ENCODE assay signal across 9 cellular contexts in genomic region chr19:51784922-51785690, GRCh38. TPM values are rescaled to one million over a fixed set of nuclear protein-coding genes. Genes with fewer than 3 reads are reported as not detected.
DNase-seq lines count a peak whose midpoint lies in the region; ATAC-seq, FAIRE-seq and TF ChIP-seq lines count a peak whose summit lies in the region.
"Had no signal": no experiment of that assay in that cellular context is flagged by ENCODE, and none has a peak within 500 bp of the region (broad histone marks: within the 10 kb centered on the region; RNA-seq: fewer than 3 reads in every experiment).

No MANE protein-coding gene starts in this region.

- no peaks in the 10 kb centered on the region for H3K36me3 Mint-ChIP-seq in osteocyte (ENCODE audit: unreplicated experiment)

- no peak for DNase-seq in HepG2 (ENCODE audit: low spot score)
- peak; percentile 18 for DNase-seq in activated naive CD8-positive, alpha-beta T cell treated with anti-CD3 and anti-CD28 coated beads, Interleukin-2, amount 50 U/mL, for 16 hours (ENCODE audit: low read depth, low spot score)
- no peak for DNase-seq in vagina (ENCODE audit: extremely low spot score in 2 of 2)
- DNase-seq in osteocyte (ENCODE audit: extremely low spot score, unreplicated experiment), result no peak
- no peak for DNase-seq in NCI-H146 treated with DMSO at 0.1 percent for 48 hours (lab: John Stamatoyannopoulos, UW; ENCODE audit: unreplicated experiment)

- no peaks in the 10 kb centered on the region for H3K4me1 Mint-ChIP-seq in osteocyte (ENCODE audit: unreplicated experiment)

- H3K9me3 Mint-ChIP-seq in osteocyte (ENCODE audit: unreplicated experiment), result peaks cover 7% of the 10 kb centered on the region

- in situ Hi-C loops in HepG2 (cut with HindIII; ENCODE audit: extremely low pct_ligation_motif_present, low pct_unique_long_range_greater_than_20kb), result no loop called here

- H3K36me3 ChIP-seq in liver (ENCODE audit: control insufficient read depth in 4 of 4, insufficient read depth in 3 of 4, low read depth in 1 of 4, low read length in 3 of 4), result no peaks in the 10 kb centered on the region
- H3K36me3 ChIP-seq in HepG2 (replicated peaks in 1 of 2; ENCODE audit: control insufficient read depth in 1 of 2, insufficient read depth in 2 of 2, low read length in 2 of 2), result no peaks in the 10 kb centered on the region
- H3K36me3 ChIP-seq in mucosa of rectum (ENCODE audit: control insufficient read depth in 2 of 2, insufficient read depth in 2 of 2, low read length in 2 of 2), result no peaks in the 10 kb centered on the region
- no peaks in the 10 kb centered on the region for H3K36me3 ChIP-seq in vagina

- 70% methylated on average over 6 of the region's 6 CpGs for WGBS in liver
- WGBS in HepG2 (ENCODE audit: low lambda C conversion rate), result 39% methylated on average over 6 of the region's 6 CpGs

- H3K4me1 ChIP-seq in liver (ENCODE audit: control insufficient read depth in 4 of 4, insufficient read depth in 4 of 4, low read length in 3 of 4) (no peaks in the 10 kb centered on the region), HepG2 (ENCODE audit: insufficient read depth, low read length) (no peaks in the 10 kb centered on the region), mucosa of rectum (ENCODE audit: control insufficient read depth in 2 of 2, insufficient read depth in 2 of 2, low read length in 2 of 2) (no peaks in the 10 kb centered on the region), vagina (no peaks in the 10 kb centered on the region)

- TF ChIP-seq RAD21 in liver (IDR thresholded peaks at IDR 0.05) (no peak), HepG2 (CRISPR knock-in tag; IDR thresholded peaks at IDR 0.05) (no peak)

- H3K9ac ChIP-seq in liver (ENCODE audit: low read depth in 1 of 2, low read length in 2 of 2), result no peak overlapping the region
- H3K9ac ChIP-seq in HepG2 (ENCODE audit: insufficient read depth, low read depth, low read length), result no peak overlapping the region
- H3K9ac ChIP-seq in mucosa of rectum (ENCODE audit: low read depth in 1 of 2, low read length in 2 of 2), result no peak overlapping the region

- H3K27ac ChIP-seq in liver (ENCODE audit: low read depth in 1 of 2, low read length in 2 of 2), result peak overlapping the region; percentile 36 to 40
- no peak overlapping the region for H3K27ac ChIP-seq in HepG2 (ENCODE audit: extremely low read length, insufficient read depth, low read length)
- H3K27ac ChIP-seq in mucosa of rectum (ENCODE audit: low read depth in 2 of 2, low read length in 2 of 2), result peak overlapping the region; percentile 20 to 50
- peak overlapping the region; percentile 24 for H3K27ac ChIP-seq in vagina

- no peaks in the 10 kb centered on the region for H4K20me1 ChIP-seq in HepG2 (ENCODE audit: insufficient read depth, low read length)

- CTCF ChIA-PET in HepG2 (lab: Yijun Ruan, JAX; ENCODE audit: low intra/inter-chr PET ratio, low total read pairs), result no interaction called here

- H3K79me2 ChIP-seq in HepG2 (ENCODE audit: insufficient read depth, low read length), result no peaks in the 10 kb centered on the region

- no TSS peak for BruUV-seq in HepG2 (replicated peaks; lab: Mats Ljungman, UMichigan)

- H3K9me3 ChIP-seq in liver (ENCODE audit: control insufficient read depth in 4 of 4, low read length in 3 of 4), result peaks cover 1 to 8% (median 3%) of the 10 kb centered on the region in 4 donors
- H3K9me3 ChIP-seq in HepG2 (ENCODE audit: low read length), result no peaks in the 10 kb centered on the region; the same call in 1 of the 2 replicates
- no peaks in the 10 kb centered on the region for H3K9me3 ChIP-seq in mucosa of rectum (ENCODE audit: control insufficient read depth in 2 of 2, low read length in 2 of 2)
- H3K9me3 ChIP-seq in vagina, result no peaks in the 10 kb centered on the region

- H3K4me3 ChIP-seq in liver (ENCODE audit: low read depth in 1 of 3, low read length in 3 of 3) (no peak overlapping the region), HepG2 (replicated peaks in 1 of 3; ENCODE audit: insufficient read depth in 1 of 3, low read depth in 2 of 3, low read length in 3 of 3) (no peak overlapping the region), mucosa of rectum (ENCODE audit: low read length in 2 of 2) (no peak overlapping the region), vagina (no peak overlapping the region)

- no peak overlapping the region for H3K4me2 ChIP-seq in HepG2 (ENCODE audit: low read depth, low read length)

- TF ChIP-seq EP300 in HepG2 (IDR thresholded peaks at IDR 0.05; ENCODE audit: low read depth in 2 of 2, low read length in 2 of 2) (no peak), HepG2 (CRISPR knock-in tag; IDR thresholded peaks at IDR 0.05; ENCODE audit: borderline replicate concordance) (no peak)

- no peak overlapping the region for H2AFZ ChIP-seq in HepG2 (ENCODE audit: low read length)

- no peak for FAIRE-seq in HepG2 (lab: Jason Lieb, UNC)
- FAIRE-seq: islet of Langerhans had no signal

- ATAC-seq in HepG2, result no peak
- ATAC-seq in HG02623 (IDR thresholded peaks at IDR 0.05; ENCODE audit: unreplicated experiment), result no peak

- TF ChIP-seq CTCF in liver (IDR thresholded peaks at IDR 0.05; ENCODE audit: low read depth, low read length, missing input control) (no peak), HepG2 (CRISPR knock-in tag; IDR thresholded peaks at IDR 0.05) (no peak), vagina (IDR thresholded peaks at IDR 0.05) (no peak), osteocyte (IDR thresholded peaks at IDR 0.05) (no peak)

- intact Hi-C loops in HepG2 (cut with micrococcal nuclease; ENCODE audit: unreplicated experiment) (no loop called here), vagina (cut with DNase I) (loop anchor here (10.0 kb wide), 1 partner anchor 310 kb away; the partner anchor contains the start of gene CEACAM18)

- no peak overlapping the region for H3K4me3 Mint-ChIP-seq in osteocyte (ENCODE audit: unreplicated experiment)

- H3K27ac Mint-ChIP-seq in osteocyte (ENCODE audit: unreplicated experiment), result no peak overlapping the region

- TF ChIP-seq POLR2A in HepG2 (IDR thresholded peaks at IDR 0.05; ENCODE audit: insufficient read depth in 1 of 2, low read depth in 2 of 2, low read length in 2 of 2) (no peak), vagina (IDR thresholded peaks at IDR 0.05) (no peak)

- H3K27me3 ChIP-seq in liver (ENCODE audit: control insufficient read depth in 4 of 4, insufficient read depth in 4 of 4, low read length in 3 of 4), result no peaks in the 10 kb centered on the region
- no peaks in the 10 kb centered on the region for H3K27me3 ChIP-seq in HepG2 (ENCODE audit: control insufficient read depth in 1 of 2, insufficient read depth in 2 of 2, low read length in 2 of 2)
- no peaks in the 10 kb centered on the region for H3K27me3 ChIP-seq in mucosa of rectum (ENCODE audit: control insufficient read depth in 2 of 2, insufficient read depth in 2 of 2, low read length in 2 of 2)
- no peaks in the 10 kb centered on the region for H3K27me3 ChIP-seq in vagina

- no peaks in the 10 kb centered on the region for H3K27me3 Mint-ChIP-seq in osteocyte (ENCODE audit: unreplicated experiment)

- POLR2A ChIA-PET in HepG2 (lab: Yijun Ruan, JAX), result no interaction called here

RNA-seq across cellular contexts. Expression of gene FPR3, which starts 9.9 kb away (rescaled TPM):
- total RNA-seq in liver (1 to 10 TPM; 3.6 to 7.8 TPM), HepG2 (2016; rRNA removed; fragmentation: Illumina TruSeq; extraction: Trizol) (not detected in 2 replicates), vagina (4.2 TPM), osteocyte (not detected in 2 replicates)
- polyA plus RNA-seq in liver (1 to 10 TPM; 1.0 to 4.5 TPM), HepG2 (2011; rRNA removed) (0.12 TPM in 1 of 2 replicates, not detected in the other)
- total RNA-seq in HepG2 (2016; cell fraction: cytosol; rRNA removed; fragmentation: Illumina TruSeq; extraction: Trizol; ENCODE audit: low read depth), result not detected in 2 replicates
- not detected in 2 replicates for total RNA-seq in HepG2 (2016; cell fraction: insoluble cytoplasmic fraction; rRNA removed; fragmentation: Illumina TruSeq; extraction: Trizol)
- not detected in 2 replicates for total RNA-seq in HepG2 (2016; cell fraction: membrane; rRNA removed; fragmentation: Illumina TruSeq; extraction: Trizol)
- not detected in 2 replicates for total RNA-seq in HepG2 (2016; cell fraction: nucleus; rRNA removed; fragmentation: Illumina TruSeq; extraction: Trizol)
- polyA plus RNA-seq in HepG2 (2011; cell fraction: cytosol; rRNA removed), result 0.03 and 0.05 TPM in 2 replicates
- not detected in 2 replicates for polyA plus RNA-seq in HepG2 (2011; cell fraction: nucleus; rRNA removed)
- 0.07 and 0.08 TPM in 2 replicates for polyA plus RNA-seq in HepG2 (2012)
- polyA plus RNA-seq in HepG2 (2016; cell fraction: cytosol; fragmentation: Illumina TruSeq; extraction: Trizol; ENCODE audit: low read depth), result not detected in 2 replicates
- polyA plus RNA-seq in HepG2 (2016; cell fraction: insoluble cytoplasmic fraction; fragmentation: Illumina TruSeq; extraction: Trizol; ENCODE audit: low read depth), result not detected in 2 replicates
- not detected in 2 replicates for polyA plus RNA-seq in HepG2 (2016; cell fraction: membrane; fragmentation: Illumina TruSeq; extraction: Trizol; ENCODE audit: low read depth)
- not detected in 2 replicates for polyA plus RNA-seq in HepG2 (2016; cell fraction: nucleus; fragmentation: Illumina TruSeq; extraction: Trizol; ENCODE audit: insufficient read depth, low read depth)
- polyA minus RNA-seq in HepG2 (2011; rRNA and poly(A)+ RNA removed; ENCODE audit: low replicate concordance), result not detected in 2 replicates
- polyA minus RNA-seq in HepG2 (2011; cell fraction: cytosol; rRNA and poly(A)+ RNA removed), result not detected in 2 replicates
- polyA minus RNA-seq in HepG2 (2011; cell fraction: nucleus; rRNA and poly(A)+ RNA removed), result not detected in 2 replicates

RNA-seq across cellular contexts. Expression of gene FPR2, which starts 24.1 kb away (rescaled TPM):
- 1 to 10 TPM; 3.8 to 4.1 TPM for total RNA-seq in liver
- polyA plus RNA-seq in liver, result under 1 TPM; 0.15 to 0.89 TPM
- not detected in 2 replicates for total RNA-seq in HepG2 (2016; rRNA removed; fragmentation: Illumina TruSeq; extraction: Trizol)
- total RNA-seq in HepG2 (2016; cell fraction: cytosol; rRNA removed; fragmentation: Illumina TruSeq; extraction: Trizol; ENCODE audit: low read depth), result not detected in 2 replicates
- not detected in 2 replicates for total RNA-seq in HepG2 (2016; cell fraction: insoluble cytoplasmic fraction; rRNA removed; fragmentation: Illumina TruSeq; extraction: Trizol)
- not detected in 2 replicates for total RNA-seq in HepG2 (2016; cell fraction: membrane; rRNA removed; fragmentation: Illumina TruSeq; extraction: Trizol)
- total RNA-seq in HepG2 (2016; cell fraction: nucleus; rRNA removed; fragmentation: Illumina TruSeq; extraction: Trizol), result not detected in 2 replicates
- polyA plus RNA-seq in HepG2 (2011; rRNA removed), result not detected in 2 replicates
- not detected in 2 replicates for polyA plus RNA-seq in HepG2 (2011; cell fraction: cytosol; rRNA removed)
- polyA plus RNA-seq in HepG2 (2011; cell fraction: nucleus; rRNA removed), result not detected in 2 replicates
- not detected in 2 replicates for polyA plus RNA-seq in HepG2 (2012)
- not detected in 2 replicates for polyA plus RNA-seq in HepG2 (2016; cell fraction: cytosol; fragmentation: Illumina TruSeq; extraction: Trizol; ENCODE audit: low read depth)
- polyA plus RNA-seq in HepG2 (2016; cell fraction: insoluble cytoplasmic fraction; fragmentation: Illumina TruSeq; extraction: Trizol; ENCODE audit: low read depth), result not detected in 2 replicates
- polyA plus RNA-seq in HepG2 (2016; cell fraction: membrane; fragmentation: Illumina TruSeq; extraction: Trizol; ENCODE audit: low read depth), result not detected in 2 replicates
- not detected in 2 replicates for polyA plus RNA-seq in HepG2 (2016; cell fraction: nucleus; fragmentation: Illumina TruSeq; extraction: Trizol; ENCODE audit: insufficient read depth, low read depth)
- not detected in 2 replicates for polyA minus RNA-seq in HepG2 (2011; rRNA and poly(A)+ RNA removed; ENCODE audit: low replicate concordance)
- not detected in 2 replicates for polyA minus RNA-seq in HepG2 (2011; cell fraction: cytosol; rRNA and poly(A)+ RNA removed)
- not detected in 2 replicates for polyA minus RNA-seq in HepG2 (2011; cell fraction: nucleus; rRNA and poly(A)+ RNA removed)
- not detected for total RNA-seq in vagina
- total RNA-seq in osteocyte, result not detected in 2 replicates

RNA-seq across cellular contexts. Expression of gene FPR1, which starts 33.4 kb away (rescaled TPM):
- total RNA-seq in liver (10 to 100 TPM in 1 of 2 donors, 1 to 10 TPM in 1; 9.9 to 17.0 TPM), HepG2 (2016; rRNA removed; fragmentation: Illumina TruSeq; extraction: Trizol) (not detected in 2 replicates), vagina (12.8 TPM), osteocyte (not detected in 2 replicates)
- polyA plus RNA-seq in liver (1 to 10 TPM; 2.7 to 6.3 TPM), HepG2 (2011; rRNA removed) (0.07 TPM in 1 of 2 replicates, not detected in the other)
- not detected in 2 replicates for total RNA-seq in HepG2 (2016; cell fraction: cytosol; rRNA removed; fragmentation: Illumina TruSeq; extraction: Trizol; ENCODE audit: low read depth)
- not detected in 2 replicates for total RNA-seq in HepG2 (2016; cell fraction: insoluble cytoplasmic fraction; rRNA removed; fragmentation: Illumina TruSeq; extraction: Trizol)
- total RNA-seq in HepG2 (2016; cell fraction: membrane; rRNA removed; fragmentation: Illumina TruSeq; extraction: Trizol), result not detected in 2 replicates
- not detected in 2 replicates for total RNA-seq in HepG2 (2016; cell fraction: nucleus; rRNA removed; fragmentation: Illumina TruSeq; extraction: Trizol)
- polyA plus RNA-seq in HepG2 (2011; cell fraction: cytosol; rRNA removed), result 0.03 TPM in 1 of 2 replicates, not detected in the other
- not detected in 2 replicates for polyA plus RNA-seq in HepG2 (2011; cell fraction: nucleus; rRNA removed)
- polyA plus RNA-seq in HepG2 (2012), result 0.27 TPM in 1 of 2 replicates, not detected in the other
- not detected in 2 replicates for polyA plus RNA-seq in HepG2 (2016; cell fraction: cytosol; fragmentation: Illumina TruSeq; extraction: Trizol; ENCODE audit: low read depth)
- not detected in 2 replicates for polyA plus RNA-seq in HepG2 (2016; cell fraction: insoluble cytoplasmic fraction; fragmentation: Illumina TruSeq; extraction: Trizol; ENCODE audit: low read depth)
- not detected in 2 replicates for polyA plus RNA-seq in HepG2 (2016; cell fraction: membrane; fragmentation: Illumina TruSeq; extraction: Trizol; ENCODE audit: low read depth)
- not detected in 2 replicates for polyA plus RNA-seq in HepG2 (2016; cell fraction: nucleus; fragmentation: Illumina TruSeq; extraction: Trizol; ENCODE audit: insufficient read depth, low read depth)
- polyA minus RNA-seq in HepG2 (2011; rRNA and poly(A)+ RNA removed; ENCODE audit: low replicate concordance), result not detected in 2 replicates
- polyA minus RNA-seq in HepG2 (2011; cell fraction: cytosol; rRNA and poly(A)+ RNA removed), result not detected in 2 replicates
- not detected in 2 replicates for polyA minus RNA-seq in HepG2 (2011; cell fraction: nucleus; rRNA and poly(A)+ RNA removed)

Comparison
In these comparisons a context has a peak if more than half of its experiments do, and no peak if none do; other contexts are left out.
1. RNA of gene FPR1, which starts 33.4 kb away (total RNA-seq): 9.9 to 17.0 TPM in liver and 12.8 TPM in vagina (single experiment); not detected in HepG2 and not detected in osteocyte; every median in the first group is over 10 times any median in the second.